Comparison of ENCODE assay signal across 19 cellular contexts in the genomic region with DNA sequence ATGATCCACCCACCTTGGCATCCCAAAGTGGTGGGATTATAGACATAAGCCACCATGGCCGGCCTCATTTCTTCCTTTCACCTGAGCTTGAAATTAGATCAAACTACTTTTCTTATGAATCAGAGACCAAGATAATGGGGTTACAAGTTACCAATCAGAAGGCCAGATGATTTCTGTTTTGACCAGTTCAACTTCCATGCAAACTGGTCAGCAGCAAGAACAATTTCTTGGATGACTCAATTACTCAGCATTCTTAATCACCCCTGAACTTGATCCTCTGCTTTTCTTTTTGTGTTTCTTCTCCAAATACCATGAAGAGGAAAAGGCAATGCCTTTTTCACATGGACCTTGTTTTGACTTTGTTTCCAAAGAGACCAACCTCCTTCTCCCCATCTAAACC. TPM values are rescaled to one million over a fixed set of nuclear protein-coding genes. Genes with fewer than 3 reads are reported as not detected.
DNase-seq lines count a peak whose midpoint lies in the region; ATAC-seq and TF ChIP-seq lines count a peak whose summit lies in the region.
"Had no signal": no experiment of that assay in that cellular context is flagged by ENCODE, and none has a peak within 500 bp of the region (broad histone marks: within the 10 kb centered on the region; RNA-seq: fewer than 3 reads in every experiment).

No MANE protein-coding gene starts in this region.

- no peaks in the 10 kb centered on the region for H3K79me2 ChIP-seq in mammary epithelial cell (ENCODE audit: insufficient read depth, low read length)

- no peaks in the 10 kb centered on the region for H3K36me3 ChIP-seq in mammary epithelial cell (ENCODE audit: insufficient read depth, low read length)
- H3K36me3 ChIP-seq: esophagus muscularis mucosa, upper lobe of right lung had no signal

- no peak overlapping the region for H3K4me3 Mint-ChIP-seq in MCF 10A (ENCODE audit: unreplicated experiment)
- H3K4me3 Mint-ChIP-seq: stimulated activated naive CD8-positive, alpha-beta T cell treated with anti-CD3 and anti-CD28 coated beads, Interleukin-15, amount 100 ng/mL, for 72 hours had no signal

- DNase-seq in mammary epithelial cell (peak; percentile 60), MCF 10A (ENCODE audit: unreplicated experiment) (no peak), amniotic epithelial cell (ENCODE audit: low read depth) (peak; percentile 78), fibroblast of the aortic adventitia (ENCODE audit: low read depth) (peak; percentile 60), NCI-H1092 treated with DMSO at 0.1 percent for 48 hours (lab: John Stamatoyannopoulos, UW) (no peak), RWPE1 (ENCODE audit: low spot score) (no peak), DMS 273 treated with DMSO at 0.1 percent for 48 hours (lab: John Stamatoyannopoulos, UW) (no peak)
- DNase-seq: activated CD4-positive, alpha-beta T cell treated with anti-CD3 and anti-CD28 coated beads for 4 hours; activated CD8-positive, alpha-beta memory T cell treated with anti-CD3 and anti-CD28 coated beads, Interleukin-2, amount 50 U/mL, for 48 hours; activated naive CD4-positive, alpha-beta T cell; DMS53; dorsolateral prefrontal cortex; hypothalamus; left colon; stimulated activated naive CD8-positive, alpha-beta T cell treated with anti-CD3 and anti-CD28 coated beads, Interleukin-15, amount 100 ng/mL, for 72 hours; upper lobe of right lung had no signal

- TF ChIP-seq CTCF in mammary epithelial cell (conservative IDR thresholded peaks at IDR 0.05 in 1 of 2, IDR thresholded peaks at IDR 0.05 in 1 of 2; ENCODE audit: extremely low read depth in 1 of 2, insufficient read depth in 1 of 2, low read depth in 1 of 2, low read length in 2 of 2) (no peak), MCF 10A (IDR thresholded peaks at IDR 0.05; ENCODE audit: unreplicated experiment) (no peak), fibroblast of the aortic adventitia (IDR thresholded peaks at IDR 0.05; ENCODE audit: insufficient read depth, low read length) (no peak), RWPE1 (conservative IDR thresholded peaks at IDR 0.05; ENCODE audit: low read depth) (no peak)

- no peaks in the 10 kb centered on the region for H3K27me3 ChIP-seq in mammary epithelial cell (ENCODE audit: insufficient read depth, low read length)
- H3K27me3 ChIP-seq: esophagus muscularis mucosa, upper lobe of right lung had no signal

- CTCF ChIA-PET in mammary epithelial cell (lab: Charles Lee; ENCODE audit: low non-redundant PET) (no interaction called here), MCF 10A (lab: Yijun Ruan, JAX) (interaction anchor here (1.6 kb wide), 1 partner anchor 14 kb away, joined by 4 read pairs; no protein-coding TSS in a partner anchor), RWPE1 (lab: Yijun Ruan, JAX) (no interaction called here)

- no peaks in the 10 kb centered on the region for H3K27me3 Mint-ChIP-seq in MCF 10A (ENCODE audit: insufficient read depth, unreplicated experiment)
- H3K27me3 Mint-ChIP-seq: stimulated activated naive CD8-positive, alpha-beta T cell treated with anti-CD3 and anti-CD28 coated beads, Interleukin-15, amount 100 ng/mL, for 72 hours had no signal

- dilution Hi-C loops in mammary epithelial cell (cut with HindIII; ENCODE audit: low sequenced_read_pairs) = no loop called here

- H3K36me3 Mint-ChIP-seq in MCF 10A (ENCODE audit: insufficient read depth, unreplicated experiment) = no peaks in the 10 kb centered on the region

- H2AFZ ChIP-seq in mammary epithelial cell (ENCODE audit: low read depth, low read length) = peak overlapping the region; percentile 17

- H3K4me3 ChIP-seq in mammary epithelial cell (replicated peaks in 1 of 3; ENCODE audit: insufficient read depth in 1 of 3, low read depth in 2 of 3, low read length in 3 of 3) (no peak overlapping the region), fibroblast of the aortic adventitia (ENCODE audit: low read depth, low read length) (no peak overlapping the region)
- H3K4me3 ChIP-seq: dorsolateral prefrontal cortex, esophagus muscularis mucosa, upper lobe of right lung had no signal

- H3K4me1 Mint-ChIP-seq in MCF 10A (ENCODE audit: insufficient read depth, unreplicated experiment) = peaks cover 3% of the 10 kb centered on the region

- no peaks in the 10 kb centered on the region for H3K4me1 ChIP-seq in mammary epithelial cell (ENCODE audit: insufficient read depth, low read length)
- H3K4me1 ChIP-seq: esophagus muscularis mucosa, upper lobe of right lung had no signal

- no peak overlapping the region for H3K27ac Mint-ChIP-seq in MCF 10A (ENCODE audit: low read depth, unreplicated experiment)
- H3K27ac Mint-ChIP-seq: stimulated activated naive CD8-positive, alpha-beta T cell treated with anti-CD3 and anti-CD28 coated beads, Interleukin-15, amount 100 ng/mL, for 72 hours had no signal

- H3K9me3 ChIP-seq in mammary epithelial cell (replicated peaks; ENCODE audit: insufficient read depth, low read length) = no peaks in the 10 kb centered on the region
- H3K9me3 ChIP-seq: esophagus muscularis mucosa, upper lobe of right lung had no signal

- WGBS in mammary epithelial cell (ENCODE audit: low coverage, missing lambda C conversion rate) = 94% methylated on average over 1 of the region's 1 CpG

- POLR2A ChIA-PET in MCF 10A (lab: Yijun Ruan, JAX) = interaction anchor here (0.7 to 1.2 kb wide), 2 partner anchors 17 to 18 kb away, joined by 3 read pairs; no protein-coding TSS in a partner anchor
- POLR2A ChIA-PET in RWPE1 (lab: Yijun Ruan, JAX; ENCODE audit: low non-redundant PET) = no interaction called here

- no peak overlapping the region for H3K27ac ChIP-seq in mammary epithelial cell (ENCODE audit: insufficient read depth, low read depth, low read length)
- H3K27ac ChIP-seq in RWPE1 = no peak overlapping the region
- H3K27ac ChIP-seq: dorsolateral prefrontal cortex, esophagus muscularis mucosa, upper lobe of right lung had no signal

- BruUV-seq in mammary epithelial cell (replicated peaks; lab: Mats Ljungman, UMichigan) (no TSS peak), MCF 10A (replicated peaks; lab: Mats Ljungman, UMichigan) (no TSS peak)

- H3K9me3 Mint-ChIP-seq in MCF 10A (ENCODE audit: unreplicated experiment) = no peaks in the 10 kb centered on the region
- H3K9me3 Mint-ChIP-seq: stimulated activated naive CD8-positive, alpha-beta T cell treated with anti-CD3 and anti-CD28 coated beads, Interleukin-15, amount 100 ng/mL, for 72 hours had no signal

- H4K20me1 ChIP-seq in mammary epithelial cell (ENCODE audit: insufficient read depth, low read length) = no peaks in the 10 kb centered on the region

- ATAC-seq in HG03025 (IDR thresholded peaks at IDR 0.05; ENCODE audit: low FRiP score, unreplicated experiment) = no peak
- ATAC-seq: left colon; stimulated activated naive CD8-positive, alpha-beta T cell treated with anti-CD3 and anti-CD28 coated beads, Interleukin-15, amount 100 ng/mL, for 72 hours; upper lobe of right lung had no signal

- in situ Hi-C loops in mammary epithelial cell (cut with MboI; ENCODE audit: low sequenced_read_pairs in 2 of 2) = no loop called here

- no peak overlapping the region for H3K9ac ChIP-seq in mammary epithelial cell (ENCODE audit: insufficient read depth, low read length)

- H3K4me2 ChIP-seq in mammary epithelial cell (ENCODE audit: insufficient read depth, low read depth, low read length) = no peak overlapping the region

- intact Hi-C loops in mammary epithelial cell (cut with micrococcal nuclease) (no loop called here), MCF 10A (cut with micrococcal nuclease) (no loop called here)

RNA-seq across cellular contexts. Expression of a gene that starts 10.0 kb away (rescaled TPM):
- total RNA-seq in mammary epithelial cell (10 to 100 TPM in 1 of 2 donors, under 1 TPM in 1; 0.59 to 63.8 TPM), MCF 10A (2022) (not detected in 2 replicates), fibroblast of the aortic adventitia (ENCODE audit: low replicate concordance) (200 and 207 TPM in 2 replicates)
- 1.6 TPM for polyA plus RNA-seq in mammary epithelial cell
- polyA minus RNA-seq in mammary epithelial cell = not detected
- total RNA-seq: A172 had no signal

RNA-seq across cellular contexts. Expression of a gene that starts 34.6 kb away (rescaled TPM):
- total RNA-seq in mammary epithelial cell (10 to 100 TPM; 19.5 to 21.2 TPM), MCF 10A (2022) (15.8 and 16.2 TPM in 2 replicates), fibroblast of the aortic adventitia (ENCODE audit: low replicate concordance) (15.3 and 26.8 TPM in 2 replicates)
- 9.7 TPM for polyA plus RNA-seq in mammary epithelial cell
- polyA minus RNA-seq in mammary epithelial cell = 10.5 TPM

Comparison
In these comparisons a context has a peak if more than half of its experiments do, and no peak if none do; other contexts are left out.
1. DNase-seq: peak in mammary epithelial cell (single experiment), amniotic epithelial cell (single experiment) and fibroblast of the aortic adventitia (single experiment); none in MCF 10A (single experiment), NCI-H1092 treated with DMSO at 0.1 percent for 48 hours (single experiment), RWPE1 (single experiment) and DMS 273 treated with DMSO at 0.1 percent for 48 hours (single experiment).